Comparison of ENCODE assay signal across 25 cellular contexts in the genomic region with DNA sequence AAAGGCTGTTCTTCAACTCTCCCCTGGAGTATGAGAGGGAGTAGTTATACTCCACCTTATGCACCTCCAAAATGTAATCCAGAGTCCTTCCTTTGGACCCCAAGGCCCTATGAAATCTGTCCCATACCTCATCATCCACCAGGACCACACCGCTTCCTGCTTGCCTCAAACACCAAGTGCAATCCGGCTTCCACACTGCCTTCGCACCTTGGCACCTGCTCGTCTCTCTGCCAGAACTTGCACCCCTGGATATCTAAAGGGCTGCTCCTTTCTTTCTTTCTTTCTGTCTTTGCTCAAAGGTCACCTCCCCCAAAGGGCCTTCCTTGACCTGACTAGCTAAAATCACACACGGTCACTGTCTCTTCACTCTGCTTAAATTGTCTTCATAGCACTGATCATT.
"Had no signal": no experiment of that assay in that cellular context is flagged by ENCODE, and none has a peak within 500 bp of the region (broad histone marks: within the 10 kb centered on the region; RNA-seq: fewer than 3 reads in every experiment).

No MANE protein-coding gene starts in this region.

- FAIRE-seq: urothelium cell line had no signal

- H3K4me1 ChIP-seq: stomach, suprapubic skin, tibial artery, tibial nerve, transverse colon, uterus, vagina had no signal

- H3K27me3 ChIP-seq: thyroid gland, tibial nerve, transverse colon, upper lobe of left lung, uterus, vagina had no signal

- DNase-seq: stimulated activated CD4-positive, alpha-beta T cell treated with anti-CD3 and anti-CD28 coated beads, Interleukin-2, amount 100 ng/mL, for 24 hours; stimulated activated CD4-positive, alpha-beta T cell treated with anti-CD3 and anti-CD28 coated beads, Interleukin-2, amount 100 ng/mL, for 48 hours; stimulated activated CD4-positive, alpha-beta T cell treated with anti-CD3 and anti-CD28 coated beads, Interleukin-4, amount 100 ng/mL, for 1 hour; stimulated activated CD4-positive, alpha-beta T cell treated with anti-CD3 and anti-CD28 coated beads, Interleukin-4, amount 100 ng/mL, for 24 hours; stimulated activated CD4-positive, alpha-beta T cell treated with anti-CD3 and anti-CD28 coated beads, Interleukin-4, amount 100 ng/mL, for 4 hours; stimulated activated CD8-positive, alpha-beta memory T cell treated with anti-CD3 and anti-CD28 coated beads, Interleukin-4, amount 100 ng/mL, for 48 hours; stimulated activated naive B cell treated with anti-CD40 and anti-IgM and Interleukin-4, amounts not matched to agents 10 μg/mL and 1 μg/mL and 100 μg/mL, for 72 hours; stimulated activated naive CD4-positive, alpha-beta T cell; stimulated activated naive CD4-positive, alpha-beta T cell treated with Interleukin-2 at 50 U/mL for 16 hours; stimulated activated naive CD8-positive, alpha-beta T cell treated with anti-CD3 and anti-CD28 coated beads, Interleukin-15, amount 100 ng/mL, for 72 hours; stimulated activated naive CD8-positive, alpha-beta T cell treated with anti-CD3 and anti-CD28 coated beads, Interleukin-15, Interleukin-2, amounts not matched to agents 100 U/mL and 50 U/mL, for 24 hours; stomach; substantia nigra; thyroid gland; tibial artery; transverse colon; trophoblast cell; upper lobe of left lung; uterus had no signal

- H3K9me3 ChIP-seq: stomach, suprapubic skin, thoracic aorta, thyroid gland, tibial artery, tibial nerve, transverse colon, upper lobe of left lung, uterus, vagina had no signal

- H3K36me3 ChIP-seq: stomach, suprapubic skin, thoracic aorta, thyroid gland, tibial artery, tibial nerve, transverse colon, upper lobe of left lung, uterus, vagina had no signal

- H3K27ac ChIP-seq: stomach, suprapubic skin, thoracic aorta, thyroid gland, tibial artery, tibial nerve, transverse colon, upper lobe of left lung, uterus, vagina had no signal

- ATAC-seq: stimulated activated memory B cell treated with anti-CD40 and anti-IgM and Interleukin-4, amounts not matched to agents 10 μg/mL and 1 μg/mL and 100 μg/mL, for 72 hours; stimulated activated naive B cell treated with anti-CD40 and anti-IgM and Interleukin-4, amounts not matched to agents 10 μg/mL and 1 μg/mL and 100 μg/mL, for 72 hours; stimulated activated naive CD8-positive, alpha-beta T cell treated with anti-CD3 and anti-CD28 coated beads, Interleukin-15, amount 100 ng/mL, for 72 hours; stimulated activated naive CD8-positive, alpha-beta T cell treated with anti-CD3 and anti-CD28 coated beads, Interleukin-15, Interleukin-2, amounts not matched to agents 100 U/mL and 50 U/mL, for 24 hours had no signal

- H3K4me3 ChIP-seq: stomach, suprapubic skin, thoracic aorta, thyroid gland, tibial artery, tibial nerve, transverse colon, upper lobe of left lung, uterus, vagina had no signal
